Comparison of ENCODE assay signal across 1 cellular context in genomic region chr11:88246680-88247079, GRCh38.
TF ChIP-seq lines count a peak whose summit lies in the region.

No MANE protein-coding gene starts in this region.

TF ChIP-seq in IMR-90, 13 proteins besides CTCF, POLR2A, EP300 and RAD21 (continued from another document):
- no peak for TF ChIP-seq ELK1 (IDR thresholded peaks at IDR 0.05; ENCODE audit: borderline replicate concordance, low read depth, low read length)
- TF ChIP-seq RCOR1 (IDR thresholded peaks at IDR 0.05; ENCODE audit: insufficient replicate concordance, low read length): no peak
